In the genomic region with DNA sequence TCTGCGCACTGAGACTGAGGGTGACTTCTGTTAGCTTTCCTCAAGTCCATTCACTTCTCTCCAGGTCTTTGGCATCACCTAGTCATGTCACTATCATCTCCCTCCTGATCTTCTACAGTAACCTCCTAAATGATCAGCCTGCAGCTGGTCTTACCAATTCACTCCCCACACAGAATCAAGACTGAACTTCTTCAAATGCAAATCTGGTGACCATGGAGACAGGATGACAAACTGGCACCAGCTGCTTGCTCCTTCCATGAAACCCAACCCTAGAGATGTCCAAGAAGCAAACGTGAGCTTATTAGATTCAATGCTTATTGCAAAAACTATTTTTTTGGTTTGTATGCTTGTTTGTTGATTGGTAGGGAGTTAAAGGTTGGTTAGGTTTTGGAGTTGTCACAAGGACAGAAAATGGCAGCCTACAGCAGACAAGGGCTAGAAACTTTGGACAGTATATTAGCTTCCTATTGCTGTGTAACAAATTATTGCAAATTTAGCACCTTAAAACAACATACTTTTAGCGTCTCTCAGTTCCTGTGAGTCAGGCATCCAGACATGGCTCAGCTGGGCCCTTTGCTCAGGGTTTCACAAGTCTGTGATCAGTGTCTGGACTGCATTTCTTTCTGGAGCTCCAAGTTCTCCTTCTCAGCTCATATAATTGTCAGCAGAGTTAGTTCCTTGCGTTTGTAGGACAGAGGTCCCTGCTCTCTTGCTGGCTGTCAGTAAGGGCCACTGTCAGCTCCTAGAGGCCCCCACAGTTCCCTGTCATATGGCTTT, we compare ENCODE assay signal across 1 cellular context.
TF ChIP-seq lines count a peak whose summit lies in the region.

No MANE protein-coding gene starts in this region.

TF ChIP-seq in WTC11, 78 proteins besides CTCF, POLR2A, EP300 and RAD21 (continued from another document):
- TF ChIP-seq, protein P1, sequence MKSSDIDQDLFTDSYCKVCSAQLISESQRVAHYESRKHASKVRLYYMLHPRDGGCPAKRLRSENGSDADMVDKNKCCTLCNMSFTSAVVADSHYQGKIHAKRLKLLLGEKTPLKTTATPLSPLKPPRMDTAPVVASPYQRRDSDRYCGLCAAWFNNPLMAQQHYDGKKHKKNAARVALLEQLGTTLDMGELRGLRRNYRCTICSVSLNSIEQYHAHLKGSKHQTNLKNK (CRISPR knock-in tag; IDR thresholded peaks at IDR 0.05) = no peak
